8 cellular contexts compared by ENCODE assay signal in the genomic region with DNA sequence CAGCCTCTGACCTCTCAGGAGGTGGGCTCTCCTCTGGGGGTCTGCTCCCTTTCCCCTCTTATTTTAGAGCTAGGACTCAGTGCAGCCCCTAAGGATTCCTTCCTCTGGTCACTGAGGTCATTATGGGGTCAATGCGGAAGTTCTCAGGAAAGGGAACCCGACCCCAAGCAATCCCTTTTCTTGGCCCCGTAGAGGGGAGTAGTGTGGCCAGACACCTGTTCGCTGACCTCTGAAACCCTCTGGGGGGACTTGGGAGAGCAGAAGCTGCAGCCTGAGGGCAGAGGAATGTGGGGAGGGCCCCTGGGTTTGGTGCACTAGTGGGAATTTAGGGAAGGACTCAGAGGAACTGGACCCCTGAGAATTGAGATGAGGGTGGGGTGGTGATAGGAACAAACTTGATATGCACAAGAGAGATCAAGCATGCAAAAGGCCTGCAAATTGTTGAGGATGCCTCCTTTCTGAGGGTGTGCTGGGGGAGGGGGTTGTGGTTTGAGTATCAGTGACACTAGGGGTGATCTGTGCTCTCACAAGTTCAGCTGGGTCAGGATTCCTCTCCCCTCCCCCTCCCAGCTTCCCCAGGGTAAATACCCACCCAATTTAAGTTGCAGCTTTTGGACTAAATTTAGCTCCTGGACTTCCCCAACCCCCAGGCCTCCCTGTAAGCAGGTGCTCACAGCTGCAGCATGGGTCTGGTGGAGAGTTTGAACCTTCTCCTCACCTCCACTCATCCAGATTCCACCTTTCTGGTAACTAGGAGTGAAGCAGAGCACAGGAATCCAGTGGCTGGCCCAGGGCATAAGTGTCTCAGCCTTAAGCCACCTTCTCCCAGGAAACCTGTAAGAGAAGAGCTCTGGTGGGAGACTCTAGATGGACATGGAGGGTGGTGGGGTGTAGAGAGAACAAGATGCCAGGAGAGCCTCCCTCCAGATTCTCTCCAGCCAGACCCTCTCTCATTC. TPM values are rescaled to one million over a fixed set of nuclear protein-coding genes. Genes with fewer than 3 reads are reported as not detected.
DNase-seq lines count a peak whose midpoint lies in the region; FAIRE-seq and TF ChIP-seq lines count a peak whose summit lies in the region.

No MANE protein-coding gene starts in this region.

- no TSS peak for BruUV-seq in OCI-LY7 (replicated peaks; lab: Mats Ljungman, UMichigan)

- POLR2A ChIA-PET in HEK293 (lab: Yijun Ruan, JAX), result interaction anchor here (0.5 to 8.8 kb wide), 11 partner anchors 11 to 314 kb away, joined by 3 to 272 read pairs (median 4); a partner anchor contains a TSS
- POLR2A ChIA-PET in OCI-LY7 (lab: Charles Lee), result interaction anchor here (0.8 to 10.5 kb wide), 11 partner anchors 13 to 363 kb away, joined by 3 to 260 read pairs (median 4); a partner anchor contains a TSS

- TF ChIP-seq POLR2A in GM12891 (IDR thresholded peaks at IDR 0.05; ENCODE audit: low read depth, low read length), result 0 out of 2 replicates have a peak, but pooled peaks have one; percentile 30

- H3K27ac Mint-ChIP-seq in activated naive CD4-positive, alpha-beta T cell treated with anti-CD3 and anti-CD28 coated beads, Interleukin-2, amount 50 U/mL, for 24 hours, result peak overlapping the region; percentile 97

- peak overlapping the region; percentile 83 to 99 for H3K9ac ChIP-seq in kidney (ENCODE audit: low read length in 2 of 2)

- CTCF ChIA-PET in HEK293 (lab: Yijun Ruan, JAX) (interaction anchor here (0.6 to 5.1 kb wide), 13 partner anchors 8 to 443 kb away, joined by 3 to 62 read pairs (median 6); a partner anchor contains a TSS), OCI-LY7 (lab: Charles Lee; ENCODE audit: unreplicated experiment) (interaction anchor here (0.6 to 3.0 kb wide), 7 partner anchors 12 to 390 kb away, joined by 3 to 12 read pairs (median 4); a partner anchor contains a TSS)

- peaks cover 25% of the 10 kb centered on the region; the same call in 1 of the 2 replicates for H3K79me2 ChIP-seq in OCI-LY7 (ENCODE audit: insufficient read depth, low read depth, low read length)

- H3K27ac ChIP-seq in HEK293 (ENCODE audit: extremely low read depth, low read depth, low read length) (peak overlapping the region; percentile 96), OCI-LY7 (ENCODE audit: low read depth, low read length, poor library complexity, severe bottlenecking) (peak overlapping the region; percentile 99), kidney (ENCODE audit: low read depth in 2 of 2, low read length in 2 of 2) (peak overlapping the region; percentile 100)

- no peaks in the 10 kb centered on the region for H3K9me2 ChIP-seq in OCI-LY7 (ENCODE audit: insufficient read depth, low read length)

- peak; percentile 92 for FAIRE-seq in GM12891 (lab: Jason Lieb, UNC)
- no peak for FAIRE-seq in kidney (lab: Jason Lieb, UNC)

- peak overlapping the region; percentile 97 for H3K4me2 ChIP-seq in OCI-LY7 (ENCODE audit: low read length)

- H3K27me3 Mint-ChIP-seq in activated naive CD4-positive, alpha-beta T cell treated with anti-CD3 and anti-CD28 coated beads, Interleukin-2, amount 50 U/mL, for 24 hours, result no peaks in the 10 kb centered on the region

- DNase-seq in GM12891 (ENCODE audit: insufficient read length, low spot score) (no peak), OCI-LY7 (ENCODE audit: low spot score) (peak; percentile 99), kidney (no peak), SKM-1 treated with dmso at 0.1 percent for 144 hours (lab: John Stamatoyannopoulos, UW; ENCODE audit: unreplicated experiment) (no peak), midbrain (lab: John Stamatoyannopoulos, UW) (no peak)
- peak in 2 of 3 experiments; percentile 50 to 59 for DNase-seq in stimulated activated CD4-positive, alpha-beta T cell treated with anti-CD3 and anti-CD28 coated beads, TNF-alpha, amount 100 ng/mL, for 4 hours (ENCODE audit: low read depth in 3 of 3)

- H3K4me3 ChIP-seq in HEK293 (ENCODE audit: low read depth, low read length) (peak overlapping the region; percentile 30), OCI-LY7 (ENCODE audit: low read depth, low read length, poor library complexity, severe bottlenecking) (peak overlapping the region; percentile 74), kidney (ENCODE audit: low read length in 2 of 2) (peak overlapping the region; percentile 47 to 85)

- H3K9me3 Mint-ChIP-seq in activated naive CD4-positive, alpha-beta T cell treated with anti-CD3 and anti-CD28 coated beads, Interleukin-2, amount 50 U/mL, for 24 hours, result no peaks in the 10 kb centered on the region

- TF ChIP-seq CTCF in HEK293 (tag by site-specific recombination; IDR thresholded peaks at IDR 0.05) (no peak), OCI-LY7 (conservative IDR thresholded peaks at IDR 0.05; ENCODE audit: low read length) (no peak), kidney (IDR thresholded peaks at IDR 0.05; ENCODE audit: borderline replicate concordance, extremely low read depth, insufficient read depth) (no peak)

- H2AFZ ChIP-seq in OCI-LY7 (ENCODE audit: low read length), result no peak overlapping the region; the same call in 1 of the 2 replicates

- peaks cover 23% of the 10 kb centered on the region for H3K4me1 ChIP-seq in HEK293 (ENCODE audit: control insufficient read depth, insufficient read depth, low read length)
- peaks cover 79% of the 10 kb centered on the region for H3K4me1 ChIP-seq in OCI-LY7 (ENCODE audit: insufficient read depth, low read length, poor library complexity, severe bottlenecking)
- peaks cover 55 to 57% of the 10 kb centered on the region in 2 donors for H3K4me1 ChIP-seq in kidney (ENCODE audit: control insufficient read depth in 1 of 2, insufficient read depth in 1 of 2, low read depth in 1 of 2, low read length in 2 of 2)

- intact Hi-C loops in OCI-LY7 (cut with micrococcal nuclease; ENCODE audit: unreplicated experiment), result loop anchor here (1.0 to 10.0 kb wide), 4 partner anchors 17 to 205 kb away; a partner anchor contains a TSS
- intact Hi-C loops in kidney (cut with DNase I), result no loop called here

- H4K20me1 ChIP-seq in OCI-LY7 (ENCODE audit: insufficient read depth, low read length), result no peaks in the 10 kb centered on the region

- H3K36me3 ChIP-seq in HEK293 (ENCODE audit: control insufficient read depth in 2 of 2, insufficient read depth in 1 of 2, low read length in 2 of 2) (no peaks in the 10 kb centered on the region), OCI-LY7 (ENCODE audit: insufficient read depth, low read length) (no peaks in the 10 kb centered on the region), kidney (ENCODE audit: control insufficient read depth in 1 of 2, insufficient read depth in 2 of 2, low read length in 2 of 2) (no peaks in the 10 kb centered on the region)

- H3K4me1 Mint-ChIP-seq in activated naive CD4-positive, alpha-beta T cell treated with anti-CD3 and anti-CD28 coated beads, Interleukin-2, amount 50 U/mL, for 24 hours, result peaks cover 65% of the 10 kb centered on the region

- H3K36me3 Mint-ChIP-seq in activated naive CD4-positive, alpha-beta T cell treated with anti-CD3 and anti-CD28 coated beads, Interleukin-2, amount 50 U/mL, for 24 hours, result peaks cover 2% of the 10 kb centered on the region

- H3K4me3 Mint-ChIP-seq in activated naive CD4-positive, alpha-beta T cell treated with anti-CD3 and anti-CD28 coated beads, Interleukin-2, amount 50 U/mL, for 24 hours, result peak overlapping the region; percentile 89

- H3K9me3 ChIP-seq in HEK293 (ENCODE audit: control insufficient read depth, insufficient read depth, low read depth, low read length), result no peaks in the 10 kb centered on the region
- H3K9me3 ChIP-seq in OCI-LY7 (ENCODE audit: low read length), result no peaks in the 10 kb centered on the region
- no peaks in the 10 kb centered on the region for H3K9me3 ChIP-seq in kidney (ENCODE audit: control insufficient read depth in 1 of 2, low read length in 2 of 2)

TF ChIP-seq in GM12891, 5 proteins besides CTCF, POLR2A, EP300 and RAD21:
- TF ChIP-seq POU2F2 (IDR thresholded peaks at IDR 0.05; ENCODE audit: low read depth, low read length), result peak; percentile 86
- TF ChIP-seq PAX5 (IDR thresholded peaks at IDR 0.05; ENCODE audit: insufficient read depth, low read length, severe bottlenecking), result no peak
- 0 out of 2 replicates have a peak, but pooled peaks have one; percentile 5 for TF ChIP-seq TAF1 (IDR thresholded peaks at IDR 0.05; ENCODE audit: low read depth, low read length)
- peak; percentile 30; the same call in 1 of the 2 replicates for TF ChIP-seq SPI1 (IDR thresholded peaks at IDR 0.05; ENCODE audit: low read depth, low read length)
- peak; percentile 45 for TF ChIP-seq POLR2AphosphoS5 (IDR thresholded peaks at IDR 0.05; ENCODE audit: low read depth, low read length)

RNA-seq across cellular contexts. Expression of a gene that starts 13.5 kb away (rescaled TPM):
- 0.06 TPM for polyA plus RNA-seq in GM12891 (2012; ENCODE audit: low read depth, missing spikeins)
- not detected in 2 replicates for total RNA-seq in OCI-LY7 (2014; rRNA removed; shearing (Covaris generic))
- total RNA-seq in OCI-LY7 (2022), result 0.24 TPM in 1 of 2 replicates, not detected in the other
- total RNA-seq in kidney, result 20.0 TPM
- 6.9 TPM for polyA plus RNA-seq in kidney (ENCODE audit: insufficient read depth, low read depth, low replicate concordance)

RNA-seq across cellular contexts. Expression of a gene that starts 16.7 kb away (rescaled TPM):
- 123 TPM for polyA plus RNA-seq in GM12891 (2012; ENCODE audit: low read depth, missing spikeins)
- total RNA-seq in OCI-LY7 (2014; rRNA removed; shearing (Covaris generic)), result 102 and 125 TPM in 2 replicates
- total RNA-seq in OCI-LY7 (2022) (144 and 157 TPM in 2 replicates), kidney (253 TPM)
- polyA plus RNA-seq in kidney (ENCODE audit: insufficient read depth, low read depth, low replicate concordance), result 79.5 TPM

RNA-seq across cellular contexts. Expression of a gene that starts 47.1 kb away (rescaled TPM):
- polyA plus RNA-seq in GM12891 (2012; ENCODE audit: low read depth, missing spikeins), result not detected
- total RNA-seq in OCI-LY7 (2014; rRNA removed; shearing (Covaris generic)), result 0.47 and 2.8 TPM in 2 replicates
- total RNA-seq in OCI-LY7 (2022) (1.9 and 2.7 TPM in 2 replicates), kidney (not detected)
- not detected for polyA plus RNA-seq in kidney (ENCODE audit: insufficient read depth, low read depth, low replicate concordance)

RNA-seq across cellular contexts. Expression of a gene that starts 54.8 kb away (rescaled TPM):
- 0.56 TPM for polyA plus RNA-seq in GM12891 (2012; ENCODE audit: low read depth, missing spikeins)
- 0.70 and 2.0 TPM in 2 replicates for total RNA-seq in OCI-LY7 (2014; rRNA removed; shearing (Covaris generic))
- 2.7 and 3.8 TPM in 2 replicates for total RNA-seq in OCI-LY7 (2022)
- total RNA-seq in kidney, result 9.2 TPM
- 36.4 TPM for polyA plus RNA-seq in kidney (ENCODE audit: insufficient read depth, low read depth, low replicate concordance)

Comparison
In these comparisons a context has a peak if more than half of its experiments do, and no peak if none do; other contexts are left out.
1. DNase-seq: peak in OCI-LY7 (single experiment) and stimulated activated CD4-positive, alpha-beta T cell treated with anti-CD3 and anti-CD28 coated beads, TNF-alpha, amount 100 ng/mL, for 4 hours (2 of 3); none in GM12891 (single experiment), kidney (single experiment), SKM-1 treated with dmso at 0.1 percent for 144 hours (single experiment) and midbrain (single experiment).
2. RNA of a gene that starts 13.5 kb away (total RNA-seq): 20.0 TPM in kidney (single experiment); 0.24 TPM in OCI-LY7; every median in the first group is over 10 times any median in the second.
3. Peak in every context shown above with its lines, with median percentiles within 50 percentile points of each other: H3K27ac ChIP-seq and H3K4me3 ChIP-seq.